ENCODE assay signal across 14 cellular contexts in the genomic region with DNA sequence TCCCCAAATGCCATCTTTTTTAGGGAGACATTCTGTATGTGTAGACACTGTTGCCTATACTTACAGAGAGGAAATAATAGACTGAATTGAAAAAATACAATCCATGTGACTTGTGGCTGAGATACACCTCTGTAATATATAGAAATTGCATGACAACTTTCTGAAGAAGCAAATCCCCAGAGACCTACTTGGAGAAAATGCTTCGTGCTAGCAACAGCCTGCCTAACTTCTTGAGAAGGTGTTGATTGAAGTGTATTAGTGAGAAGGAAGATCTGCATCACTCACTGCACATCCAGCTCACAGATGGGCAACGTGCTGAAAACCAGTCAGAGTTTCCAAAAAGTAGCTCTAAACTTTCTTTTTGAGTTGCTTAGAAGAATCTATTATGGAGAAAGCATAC.
"Had no signal": no experiment of that assay in that cellular context is flagged by ENCODE, and none has a peak within 500 bp of the region (broad histone marks: within the 10 kb centered on the region; RNA-seq: fewer than 3 reads in every experiment).

No MANE protein-coding gene starts in this region.

- H3K27me3 ChIP-seq: transverse colon had no signal

- H3K36me3 Mint-ChIP-seq: natural killer cell treated with Interleukin-12 subunit alpha and Interleukin-12 subunit beta and Interleukin-15 and Interleukin-18, amount 100 ng/mL, for 72 hours had no signal

- H3K36me3 ChIP-seq: transverse colon had no signal

- H3K27ac ChIP-seq: epithelial cell of prostate, transverse colon had no signal

- H3K4me3 ChIP-seq: transverse colon had no signal

- H3K9me3 Mint-ChIP-seq: activated T-cell treated with anti-CD3 and anti-CD28 coated beads, Interleukin-2, amount 50 U/mL, for 4 hours had no signal

- H3K4me1 Mint-ChIP-seq: activated B cell treated with CpG ODN at 0.5 μM for 24 hours, memory B cell had no signal

- ATAC-seq: activated CD8-positive, alpha-beta T cell treated with anti-CD3 and anti-CD28 coated beads for 36 hours; activated T-cell treated with anti-CD3 and anti-CD28 coated beads, Interleukin-2, amount 50 U/mL, for 4 hours; left ventricle myocardium superior; natural killer cell treated with Interleukin-12 subunit alpha and Interleukin-12 subunit beta and Interleukin-15 and Interleukin-18, amount 100 ng/mL, for 72 hours had no signal

- H3K4me1 ChIP-seq: transverse colon had no signal

- H3K27ac Mint-ChIP-seq: activated B cell treated with CpG ODN at 0.5 μM for 24 hours; activated CD8-positive, alpha-beta T cell treated with anti-CD3 and anti-CD28 coated beads for 36 hours; memory B cell; natural killer cell treated with Interleukin-12 subunit alpha and Interleukin-12 subunit beta and Interleukin-15 and Interleukin-18, amount 100 ng/mL, for 72 hours had no signal

- H3K27me3 Mint-ChIP-seq: activated B cell treated with CpG ODN at 0.5 μM for 24 hours; activated CD8-positive, alpha-beta T cell treated with anti-CD3 and anti-CD28 coated beads for 36 hours; natural killer cell treated with Interleukin-12 subunit alpha and Interleukin-12 subunit beta and Interleukin-15 and Interleukin-18, amount 100 ng/mL, for 72 hours had no signal

- DNase-seq: activated B cell treated with CpG ODN at 0.5 μM for 24 hours; activated CD4-positive, alpha-beta T cell treated with anti-CD3 and anti-CD28 coated beads for 48 hours; activated CD8-positive, alpha-beta T cell treated with anti-CD3 and anti-CD28 coated beads for 36 hours; activated effector memory CD4-positive, alpha-beta T cell treated with Interleukin-2 at 50 U/mL for 16 hours; activated naive CD4-positive, alpha-beta T cell treated with anti-CD3 and anti-CD28 coated beads, Interleukin-2, amount 50 U/mL, for 16 hours; activated T-cell treated with anti-CD3 and anti-CD28 coated beads, Interleukin-2, amount 50 U/mL, for 4 hours; head of caudate nucleus; kidney glomerular epithelial cell; left ventricle myocardium superior; stimulated activated naive CD4-positive, alpha-beta T cell; transverse colon had no signal

- H3K4me3 Mint-ChIP-seq: activated B cell treated with CpG ODN at 0.5 μM for 24 hours; activated CD8-positive, alpha-beta T cell treated with anti-CD3 and anti-CD28 coated beads for 36 hours; activated T-cell treated with anti-CD3 and anti-CD28 coated beads, Interleukin-2, amount 50 U/mL, for 4 hours; memory B cell; natural killer cell treated with Interleukin-12 subunit alpha and Interleukin-12 subunit beta and Interleukin-15 and Interleukin-18, amount 100 ng/mL, for 72 hours had no signal
